Comparison of ENCODE assay signal across 30 cellular contexts in genomic region chr20:51573576-51574243, GRCh38. TPM values are rescaled to one million over a fixed set of nuclear protein-coding genes. Genes with fewer than 3 reads are reported as not detected.
DNase-seq lines count a peak whose midpoint lies in the region; ATAC-seq, FAIRE-seq and TF ChIP-seq lines count a peak whose summit lies in the region.
"Had no signal": no experiment of that assay in that cellular context is flagged by ENCODE, and none has a peak within 500 bp of the region (broad histone marks: within the 10 kb centered on the region; RNA-seq: fewer than 3 reads in every experiment).

No MANE protein-coding gene starts in this region.

- no peaks in the 10 kb centered on the region for H3K4me1 Mint-ChIP-seq in stimulated activated naive CD8-positive, alpha-beta T cell treated with anti-CD3 and anti-CD28 coated beads, Interleukin-15, amount 100 ng/mL, for 72 hours
- H3K4me1 Mint-ChIP-seq: CD8-positive, alpha-beta memory T cell; T-cell had no signal

- H3K36me3 ChIP-seq in MG63 = no peaks in the 10 kb centered on the region
- H3K36me3 ChIP-seq in adipocyte (ENCODE audit: control insufficient read depth, insufficient read depth, low read length, severe bottlenecking) = no peaks in the 10 kb centered on the region
- H3K36me3 ChIP-seq: heart right ventricle, pancreas, thyroid gland had no signal

- no peak overlapping the region for H3K4me3 Mint-ChIP-seq in stimulated activated naive CD8-positive, alpha-beta T cell treated with anti-CD3 and anti-CD28 coated beads, Interleukin-15, amount 100 ng/mL, for 72 hours
- H3K4me3 Mint-ChIP-seq: activated naive CD4-positive, alpha-beta T cell treated with anti-CD3 and anti-CD28 coated beads for 36 hours; CD8-positive, alpha-beta memory T cell; effector memory CD8-positive, alpha-beta T cell; natural killer cell treated with Interleukin-12 subunit alpha and Interleukin-12 subunit beta and Interleukin-15 and Interleukin-18, amount 100 ng/mL, for 72 hours; T-cell had no signal

- peaks cover 7% of the 10 kb centered on the region for H3K4me1 ChIP-seq in adipocyte (ENCODE audit: control insufficient read depth, insufficient read depth, low read length)
- H3K4me1 ChIP-seq: pancreas had no signal

- FAIRE-seq in GM12891 (lab: Jason Lieb, UNC) = no peak
- FAIRE-seq: pancreas had no signal

- TF ChIP-seq CTCF in fibroblast of the aortic adventitia (IDR thresholded peaks at IDR 0.05; ENCODE audit: insufficient read depth, low read length) = no peak

- no peak overlapping the region for H3K4me3 ChIP-seq in MG63
- H3K4me3 ChIP-seq in adipocyte (ENCODE audit: low read length) = no peak overlapping the region
- no peak overlapping the region for H3K4me3 ChIP-seq in fibroblast of the aortic adventitia (ENCODE audit: low read depth, low read length)
- H3K4me3 ChIP-seq: heart right ventricle, pancreas, thyroid gland had no signal

- peak overlapping the region in 1 of 2 donors; percentile 17 for H3K27ac Mint-ChIP-seq in stimulated activated naive CD8-positive, alpha-beta T cell treated with anti-CD3 and anti-CD28 coated beads, Interleukin-15, amount 100 ng/mL, for 72 hours
- H3K27ac Mint-ChIP-seq: activated naive CD4-positive, alpha-beta T cell treated with anti-CD3 and anti-CD28 coated beads for 36 hours; CD8-positive, alpha-beta memory T cell; effector memory CD8-positive, alpha-beta T cell; T-cell had no signal

- no peaks in the 10 kb centered on the region for H3K27me3 ChIP-seq in MG63
- peaks cover 5% of the 10 kb centered on the region for H3K27me3 ChIP-seq in adipocyte (replicated peaks; ENCODE audit: control insufficient read depth, insufficient read depth, low read length)
- H3K27me3 ChIP-seq: heart right ventricle, thyroid gland had no signal

- H3K9me3 ChIP-seq in MG63 (peaks cover 12% of the 10 kb centered on the region), adipocyte (ENCODE audit: control insufficient read depth, low read length) (peaks cover 11% of the 10 kb centered on the region)
- H3K9me3 ChIP-seq: pancreas, thyroid gland had no signal

- ATAC-seq in HG03342 (IDR thresholded peaks at IDR 0.05; ENCODE audit: unreplicated experiment) (no peak), HG03039 (IDR thresholded peaks at IDR 0.05; ENCODE audit: unreplicated experiment) (no peak)
- ATAC-seq in stimulated activated naive CD8-positive, alpha-beta T cell treated with anti-CD3 and anti-CD28 coated beads, Interleukin-15, amount 100 ng/mL, for 72 hours = no peak
- ATAC-seq: effector memory CD8-positive, alpha-beta T cell; HCT116; pancreas; T-cell had no signal

- peaks cover 5 to 8% of the 10 kb centered on the region in 2 donors for H3K9me3 Mint-ChIP-seq in stimulated activated naive CD8-positive, alpha-beta T cell treated with anti-CD3 and anti-CD28 coated beads, Interleukin-15, amount 100 ng/mL, for 72 hours

- H3K27me3 Mint-ChIP-seq in stimulated activated naive CD8-positive, alpha-beta T cell treated with anti-CD3 and anti-CD28 coated beads, Interleukin-15, amount 100 ng/mL, for 72 hours = peaks cover 9% of the 10 kb centered on the region

- DNase-seq in MG63 = peak; percentile 56
- peak; percentile 30 for DNase-seq in adipocyte (ENCODE audit: low read depth)
- DNase-seq in fibroblast of the aortic adventitia (ENCODE audit: low read depth) = peak; percentile 76
- DNase-seq in stromal cell of bone marrow (ENCODE audit: low read depth) = peak; percentile 66
- no peak for DNase-seq in GM12891 (ENCODE audit: insufficient read length, low spot score)
- DNase-seq in stimulated activated naive CD8-positive, alpha-beta T cell treated with anti-CD3 and anti-CD28 coated beads, Interleukin-15, amount 100 ng/mL, for 72 hours = no peak
- DNase-seq: activated CD4-positive, CD25-positive, alpha-beta regulatory T cell treated with anti-CD3 and anti-CD28 coated beads, Interleukin-2, amount 50 U/mL, for 72 hours; activated CD8-positive, alpha-beta memory T cell treated with anti-CD3 and anti-CD28 coated beads for 24 hours; AML-193; anterior cingulate cortex; CD8-positive, alpha-beta memory T cell; cerebellar nuclear complex; DMS53; effector memory CD8-positive, alpha-beta T cell; GF-D8; midbrain; MV-4-11; NCI-H1694 treated with DMSO at 0.1 percent for 48 hours; NCI-H526 treated with DMSO at 0.1 percent for 48 hours; pancreas; SHP77; T-cell had no signal

- no peak for TF ChIP-seq POLR2A in GM12891 (IDR thresholded peaks at IDR 0.05; ENCODE audit: low read depth, low read length)

- H3K9ac ChIP-seq in adipocyte (ENCODE audit: low read length) = no peak overlapping the region
- H3K9ac ChIP-seq: KMS-11 had no signal

TF ChIP-seq in GM12891, 5 proteins besides CTCF, POLR2A, EP300 and RAD21:
- TF ChIP-seq PAX5 (IDR thresholded peaks at IDR 0.05; ENCODE audit: insufficient read depth, low read length, severe bottlenecking) (no peak), POLR2AphosphoS5 (IDR thresholded peaks at IDR 0.05; ENCODE audit: low read depth, low read length) (no peak), TAF1 (IDR thresholded peaks at IDR 0.05; ENCODE audit: low read depth, low read length) (no peak), POU2F2 (IDR thresholded peaks at IDR 0.05; ENCODE audit: low read depth, low read length) (no peak), SPI1 (IDR thresholded peaks at IDR 0.05; ENCODE audit: low read depth, low read length) (no peak)
TF ChIP-seq in GM12891: peak in this region for 0.

RNA-seq across cellular contexts. Expression of gene NFATC2, which starts 31.2 kb away (rescaled TPM):
- total RNA-seq in MG63 (2014; rRNA removed; shearing (Covaris generic); ENCODE audit: low replicate concordance) = not detected in 2 replicates
- total RNA-seq in fibroblast of the aortic adventitia (ENCODE audit: low replicate concordance) = 0.36 and 0.41 TPM in 2 replicates
- polyA plus RNA-seq in GM12891 (2012; ENCODE audit: low read depth, missing spikeins) = 0.39 TPM

Comparison
In these comparisons a context has a peak if more than half of its experiments do, and no peak if none do; other contexts are left out.
1. DNase-seq: peak in MG63 (single experiment), adipocyte (single experiment), fibroblast of the aortic adventitia (single experiment) and stromal cell of bone marrow (single experiment); none in GM12891 (single experiment) and stimulated activated naive CD8-positive, alpha-beta T cell treated with anti-CD3 and anti-CD28 coated beads, Interleukin-15, amount 100 ng/mL, for 72 hours (0 of 2).